31 cellular contexts compared by ENCODE assay signal in the genomic region with DNA sequence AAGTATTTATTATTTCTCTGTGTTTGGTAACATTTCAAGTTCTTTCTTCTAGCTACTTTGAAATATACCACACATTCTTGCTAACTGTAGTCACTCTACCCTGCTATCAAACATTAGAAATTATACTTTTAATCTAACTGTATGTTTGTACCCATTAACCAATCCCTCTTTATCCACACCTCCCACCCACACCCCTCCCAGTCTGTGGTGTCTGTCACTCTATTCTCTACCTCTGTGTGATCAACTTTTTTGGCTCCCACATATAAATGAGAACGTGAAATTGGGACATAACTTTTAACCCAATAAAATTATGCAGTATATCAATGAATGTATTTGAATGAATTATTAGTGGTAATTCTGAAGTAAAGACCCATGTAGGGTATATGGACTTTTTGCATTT.
"Had no signal": no experiment of that assay in that cellular context is flagged by ENCODE, and none has a peak within 500 bp of the region (broad histone marks: within the 10 kb centered on the region; RNA-seq: fewer than 3 reads in every experiment).

No MANE protein-coding gene starts in this region.

- H3K36me3 ChIP-seq: adrenal gland, brain microvascular endothelial cell, breast epithelium had no signal

- ATAC-seq: activated CD8-positive, alpha-beta memory T cell treated with anti-CD3 and anti-CD28 coated beads, Interleukin-2, amount 10 ng/mL, durations not matched to agents 7 days and 5 days; activated CD8-positive, alpha-beta T cell treated with anti-CD3 and anti-CD28 coated beads, Interleukin-2, amount 10 ng/mL, durations not matched to agents 7 days and 5 days; activated naive CD4-positive, alpha-beta T cell treated with anti-CD3 and anti-CD28 coated beads, Interleukin-2, amount 50 U/mL, for 72 hours; body of pancreas; T-helper 17 cell had no signal

- H3K4me3 ChIP-seq: adrenal gland, body of pancreas, breast epithelium had no signal

- H3K4me1 ChIP-seq: breast epithelium had no signal

- H3K27ac ChIP-seq: adrenal gland, body of pancreas, brain microvascular endothelial cell, breast epithelium, VCaP had no signal

- H3K9me3 Mint-ChIP-seq: activated B cell treated with CpG ODN at 0.5 μM for 24 hours; activated CD4-positive, alpha-beta memory T cell treated with anti-CD3 and anti-CD28 coated beads, Interleukin-2, amount 10 ng/mL, durations not matched to agents 7 days and 5 days; activated CD4-positive, alpha-beta T cell treated with anti-CD3 and anti-CD28 coated beads, Interleukin-2, amount 10 ng/mL, durations not matched to agents 24 days and 14 days; activated naive CD4-positive, alpha-beta T cell treated with anti-CD3 and anti-CD28 coated beads for 36 hours; activated naive CD4-positive, alpha-beta T cell treated with anti-CD3 and anti-CD28 coated beads, Interleukin-2, amount 50 U/mL, for 72 hours; activated naive CD8-positive, alpha-beta T cell treated with anti-CD3 and anti-CD28 coated beads for 36 hours; activated T-cell treated with anti-CD3 and anti-CD28 coated beads, Interleukin-2, amount 50 U/mL, for 24 hours; activated T-helper 2 cell treated with anti-CD3 and anti-CD28 coated beads, Interferon-gamma antibody, Interleukin-2, Interleukin-4, amounts not matched to agents 10 μg/mL and 5 μg/mL and 100 μg/mL, durations not matched to agents 14 hours and 24 hours and 36 hours had no signal

- H3K4me3 Mint-ChIP-seq: activated B cell treated with CpG ODN at 0.5 μM for 24 hours; activated CD4-positive, alpha-beta memory T cell treated with anti-CD3 and anti-CD28 coated beads, Interleukin-2, amount 10 ng/mL, durations not matched to agents 7 days and 5 days; activated CD4-positive, alpha-beta T cell treated with anti-CD3 and anti-CD28 coated beads, Interleukin-2, amount 10 ng/mL, durations not matched to agents 24 days and 14 days; activated CD8-positive, alpha-beta memory T cell treated with anti-CD3 and anti-CD28 coated beads, Interleukin-2, amount 10 ng/mL, durations not matched to agents 7 days and 5 days; activated CD8-positive, alpha-beta T cell treated with anti-CD3 and anti-CD28 coated beads, Interleukin-2, amount 10 ng/mL, durations not matched to agents 7 days and 5 days; activated naive CD4-positive, alpha-beta T cell treated with anti-CD3 and anti-CD28 coated beads for 36 hours; activated naive CD8-positive, alpha-beta T cell treated with anti-CD3 and anti-CD28 coated beads for 36 hours; activated T-cell treated with anti-CD3 and anti-CD28 coated beads, Interleukin-2, amount 50 U/mL, for 24 hours; T-helper 17 cell had no signal

- DNase-seq: activated B cell treated with CpG ODN at 0.5 μM for 24 hours; activated CD4-positive, alpha-beta memory T cell treated with anti-CD3 and anti-CD28 coated beads, Interleukin-2, amount 10 ng/mL, durations not matched to agents 7 days and 5 days; activated CD4-positive, alpha-beta T cell treated with anti-CD3 and anti-CD28 coated beads for 4 hours; activated CD4-positive, alpha-beta T cell treated with anti-CD3 and anti-CD28 coated beads, Interleukin-2, amount 10 ng/mL, durations not matched to agents 24 days and 14 days; activated CD4-positive, alpha-beta T cell treated with anti-CD3 and anti-CD28 coated beads, Interleukin-2, amount 50 U/mL, for 48 hours; activated CD4-positive, CD25-positive, alpha-beta regulatory T cell treated with anti-CD3 and anti-CD28 coated beads, Interleukin-2, amount 50 U/mL, for 72 hours; activated CD8-positive, alpha-beta memory T cell treated with anti-CD3 and anti-CD28 coated beads for 24 hours; activated CD8-positive, alpha-beta memory T cell treated with anti-CD3 and anti-CD28 coated beads, Interleukin-2, amount 10 ng/mL, durations not matched to agents 7 days and 5 days; activated CD8-positive, alpha-beta memory T cell treated with anti-CD3 and anti-CD28 coated beads, Interleukin-2, amount 50 U/mL, for 48 hours; activated CD8-positive, alpha-beta T cell treated with anti-CD3 and anti-CD28 coated beads, Interleukin-2, amount 10 ng/mL, durations not matched to agents 7 days and 5 days; activated effector memory CD4-positive, alpha-beta T cell treated with Interleukin-2 at 50 U/mL for 16 hours; activated gamma-delta T cell treated with Interleukin-2 at 50 U/mL for 16 hours; activated naive CD4-positive, alpha-beta T cell; activated naive CD4-positive, alpha-beta T cell treated with anti-CD3 and anti-CD28 coated beads for 36 hours; activated naive CD4-positive, alpha-beta T cell treated with anti-CD3 and anti-CD28 coated beads, Interleukin-2, amount 50 U/mL, for 16 hours; activated naive CD8-positive, alpha-beta T cell treated with anti-CD3 and anti-CD28 coated beads for 36 hours; activated T-cell treated with anti-CD3 and anti-CD28 coated beads, Interleukin-2, amount 50 U/mL, for 24 hours; activated T-cell treated with anti-CD3 and anti-CD28 coated beads, Interleukin-2, amount 50 U/mL, for 48 hours; adrenal gland; amniotic stem cell; aorta; body of pancreas; brain microvascular endothelial cell; central memory CD4-positive, alpha-beta T cell; T-helper 17 cell; T-helper 9 cell had no signal

- H3K9me3 ChIP-seq: adrenal gland, body of pancreas, breast epithelium had no signal

- H3K36me3 Mint-ChIP-seq: activated naive CD4-positive, alpha-beta T cell treated with anti-CD3 and anti-CD28 coated beads, Interleukin-2, amount 50 U/mL, for 72 hours had no signal

- FAIRE-seq: colon had no signal

- H3K27ac Mint-ChIP-seq: activated B cell treated with CpG ODN at 0.5 μM for 24 hours; activated CD4-positive, alpha-beta memory T cell treated with anti-CD3 and anti-CD28 coated beads, Interleukin-2, amount 10 ng/mL, durations not matched to agents 7 days and 5 days; activated CD4-positive, alpha-beta T cell treated with anti-CD3 and anti-CD28 coated beads, Interleukin-2, amount 10 ng/mL, durations not matched to agents 24 days and 14 days; activated CD8-positive, alpha-beta memory T cell treated with anti-CD3 and anti-CD28 coated beads, Interleukin-2, amount 10 ng/mL, durations not matched to agents 7 days and 5 days; activated CD8-positive, alpha-beta T cell treated with anti-CD3 and anti-CD28 coated beads, Interleukin-2, amount 10 ng/mL, durations not matched to agents 7 days and 5 days; activated naive CD4-positive, alpha-beta T cell treated with anti-CD3 and anti-CD28 coated beads for 36 hours; activated naive CD4-positive, alpha-beta T cell treated with anti-CD3 and anti-CD28 coated beads, Interleukin-2, amount 50 U/mL, for 72 hours; activated naive CD8-positive, alpha-beta T cell treated with anti-CD3 and anti-CD28 coated beads for 36 hours; activated T-cell treated with anti-CD3 and anti-CD28 coated beads, Interleukin-2, amount 50 U/mL, for 24 hours; activated T-helper 2 cell treated with anti-CD3 and anti-CD28 coated beads, Interferon-gamma antibody, Interleukin-2, Interleukin-4, amounts not matched to agents 10 μg/mL and 5 μg/mL and 100 μg/mL, durations not matched to agents 14 hours and 24 hours and 36 hours; T-helper 17 cell had no signal

- H3K27me3 ChIP-seq: adrenal gland, body of pancreas, brain microvascular endothelial cell, breast epithelium had no signal

- H3K27me3 Mint-ChIP-seq: activated B cell treated with CpG ODN at 0.5 μM for 24 hours; activated CD4-positive, alpha-beta memory T cell treated with anti-CD3 and anti-CD28 coated beads, Interleukin-2, amount 10 ng/mL, durations not matched to agents 7 days and 5 days; activated CD4-positive, alpha-beta T cell treated with anti-CD3 and anti-CD28 coated beads, Interleukin-2, amount 10 ng/mL, durations not matched to agents 24 days and 14 days; activated CD8-positive, alpha-beta memory T cell treated with anti-CD3 and anti-CD28 coated beads, Interleukin-2, amount 10 ng/mL, durations not matched to agents 7 days and 5 days; activated naive CD8-positive, alpha-beta T cell treated with anti-CD3 and anti-CD28 coated beads for 36 hours; activated T-cell treated with anti-CD3 and anti-CD28 coated beads, Interleukin-2, amount 50 U/mL, for 24 hours; T-helper 17 cell had no signal
